ENCODE assay signal across 29 cellular contexts in genomic region chr22:48858856-48859255, GRCh38.
"Had no signal": no experiment of that assay in that cellular context is flagged by ENCODE, and none has a peak within 500 bp of the region (broad histone marks: within the 10 kb centered on the region; RNA-seq: fewer than 3 reads in every experiment).

No MANE protein-coding gene starts in this region.

- H3K9me3 Mint-ChIP-seq: natural killer cell; nephron; stimulated activated naive CD8-positive, alpha-beta T cell treated with anti-CD3 and anti-CD28 coated beads, Interleukin-15, Interleukin-2, amounts not matched to agents 100 ng/mL and 50 ng/mL, for 24 hours had no signal

- H3K27me3 Mint-ChIP-seq: stimulated activated naive CD8-positive, alpha-beta T cell treated with anti-CD3 and anti-CD28 coated beads, Interleukin-15, Interleukin-2, amounts not matched to agents 100 ng/mL and 50 ng/mL, for 24 hours had no signal

- H3K9me3 ChIP-seq: ovary, psoas muscle, spleen, suprapubic skin, testis, tibial artery, transverse colon, upper lobe of left lung, uterus had no signal

- H3K36me3 Mint-ChIP-seq: naive thymus-derived CD4-positive, alpha-beta T cell; natural killer cell; neural progenitor cell; stimulated activated memory B cell treated with anti-CD40 and anti-IgM and Interleukin-4, amounts not matched to agents 10 μg/mL and 1 μg/mL and 100 μg/mL, for 72 hours had no signal

- H3K27ac ChIP-seq: neural progenitor cell, ovary, parathyroid adenoma, psoas muscle, skin epidermis, spleen, suprapubic skin, testis, tibial artery, transverse colon, upper lobe of left lung, uterus had no signal

- H3K79me2 ChIP-seq: parathyroid adenoma had no signal

- H3K4me3 Mint-ChIP-seq: naive thymus-derived CD4-positive, alpha-beta T cell; natural killer cell; nephron; neural progenitor cell; stimulated activated memory B cell treated with anti-CD40 and anti-IgM and Interleukin-4, amounts not matched to agents 10 μg/mL and 1 μg/mL and 100 μg/mL, for 72 hours; stimulated activated naive CD8-positive, alpha-beta T cell treated with anti-CD3 and anti-CD28 coated beads, Interleukin-15, Interleukin-2, amounts not matched to agents 100 ng/mL and 50 ng/mL, for 24 hours had no signal

- H3K27me3 ChIP-seq: neural progenitor cell, ovary, testis, tibial artery, transverse colon, upper lobe of left lung, uterus had no signal

- H3K4me3 ChIP-seq: neural progenitor cell, ovary, psoas muscle, skin epidermis, smooth muscle cell, spleen, suprapubic skin, testis, tibial artery, transverse colon, upper lobe of left lung, uterus had no signal

- H2AFZ ChIP-seq: neural progenitor cell, parathyroid adenoma had no signal

- H3K27ac Mint-ChIP-seq: naive thymus-derived CD4-positive, alpha-beta T cell; natural killer cell; nephron; neural progenitor cell; progenitor cell of endocrine pancreas; stimulated activated memory B cell treated with anti-CD40 and anti-IgM and Interleukin-4, amounts not matched to agents 10 μg/mL and 1 μg/mL and 100 μg/mL, for 72 hours; stimulated activated naive CD8-positive, alpha-beta T cell treated with anti-CD3 and anti-CD28 coated beads, Interleukin-15, Interleukin-2, amounts not matched to agents 100 ng/mL and 50 ng/mL, for 24 hours had no signal

- H3K4me1 ChIP-seq: neural progenitor cell, parathyroid adenoma, psoas muscle, spleen, suprapubic skin, testis, tibial artery, transverse colon, upper lobe of left lung, uterus had no signal

- ATAC-seq: naive thymus-derived CD4-positive, alpha-beta T cell; natural killer cell; psoas muscle; right cardiac atrium; sciatic nerve; stimulated activated memory B cell treated with anti-CD40 and anti-IgM and Interleukin-4, amounts not matched to agents 10 μg/mL and 1 μg/mL and 100 μg/mL, for 72 hours had no signal

- H3K9ac ChIP-seq: neural progenitor cell, parathyroid adenoma had no signal

- H3K4me2 ChIP-seq: neural progenitor cell, smooth muscle cell had no signal

- DNase-seq: naive thymus-derived CD4-positive, alpha-beta T cell; natural killer cell; occipital lobe; ovary; psoas muscle; right cardiac atrium; spleen; stimulated activated CD4-positive, alpha-beta T cell treated with anti-CD3 and anti-CD28 coated beads, Interleukin-12 subunit alpha, Interleukin-12 subunit beta, amount 100 ng/mL, for 4 hours; stimulated activated CD4-positive, alpha-beta T cell treated with anti-CD3 and anti-CD28 coated beads, Interleukin-1b, Interleukin-23, amount 100 ng/mL, for 48 hours; stimulated activated CD4-positive, alpha-beta T cell treated with anti-CD3 and anti-CD28 coated beads, Interleukin-4, amount 100 ng/mL, for 1 hour; stimulated activated CD4-positive, alpha-beta T cell treated with anti-CD3 and anti-CD28 coated beads, Interleukin-4, amount 100 ng/mL, for 4 hours; stimulated activated CD8-positive, alpha-beta memory T cell treated with anti-CD3 and anti-CD28 coated beads, Interleukin-4, amount 100 ng/mL, for 48 hours; stimulated activated naive CD4-positive, alpha-beta T cell treated with Interleukin-2 at 50 U/mL for 16 hours; substantia nigra; testis; tibial artery; transverse colon; uterus had no signal

- H3K36me3 ChIP-seq: neural progenitor cell, ovary, spleen, suprapubic skin, tibial artery, transverse colon, upper lobe of left lung, uterus had no signal

- H3K4me1 Mint-ChIP-seq: natural killer cell; nephron; neural progenitor cell; stimulated activated memory B cell treated with anti-CD40 and anti-IgM and Interleukin-4, amounts not matched to agents 10 μg/mL and 1 μg/mL and 100 μg/mL, for 72 hours had no signal
